Comparison of ENCODE assay signal across 8 cellular contexts in genomic region chr17:40218740-40219072, GRCh38. TPM values are rescaled to one million over a fixed set of nuclear protein-coding genes. Genes with fewer than 3 reads are reported as not detected.
A peak's percentile ranks its signal among the peaks of the same experiment; 100 is the strongest.
DNase-seq lines count a peak whose midpoint lies in the region; ATAC-seq and TF ChIP-seq lines count a peak whose summit lies in the region.

No MANE protein-coding gene starts in this region.

- H3K4me1 Mint-ChIP-seq in CD14-positive monocyte, result peaks cover 32% of the 10 kb centered on the region
- H3K4me1 Mint-ChIP-seq in T-helper 1 cell treated with Interleukin-12 subunit alpha and Interleukin-12 subunit beta and Interleukin-4 antibody, amounts not matched to agents 30 μg/mL and 1 μg/mL, for 36 hours (ENCODE audit: low read depth), result peaks cover 24% of the 10 kb centered on the region

- peak overlapping the region; percentile 96 for H2AFZ ChIP-seq in MM.1S (ENCODE audit: low read length)
- H2AFZ ChIP-seq in hepatocyte, result peak overlapping the region; percentile 83

- TF ChIP-seq CTCF in CD14-positive monocyte (IDR thresholded peaks at IDR 0.05) (no peak), MM.1S (IDR thresholded peaks at IDR 0.05; ENCODE audit: low read length) (no peak), astrocyte of the cerebellum (IDR thresholded peaks at IDR 0.05; ENCODE audit: low read depth, low read length, missing control alignments) (no peak), hepatocyte (IDR thresholded peaks at IDR 0.05; ENCODE audit: poor library complexity) (no peak), uterus (IDR thresholded peaks at IDR 0.05) (no peak)

- no peak for TF ChIP-seq POLR2A in uterus (IDR thresholded peaks at IDR 0.05)

- intact Hi-C loops in CD14-positive monocyte (cut with micrococcal nuclease) (loop anchor here (5.0 kb wide), 1 partner anchor 69 kb away; the partner anchor contains the start of gene CDC6 (in 2 of the 2)), uterus (cut with DNase I; ENCODE audit: low total_unique reads) (no loop called here)

- H3K4me3 ChIP-seq in MM.1S (ENCODE audit: low read length) (peak overlapping the region; percentile 97), astrocyte of the cerebellum (ENCODE audit: low read depth, low read length) (peak overlapping the region; percentile 83), hepatocyte (peak overlapping the region; percentile 30), rectal smooth muscle tissue (ENCODE audit: low read length) (peak overlapping the region; percentile 69), uterus (peak overlapping the region; percentile 74 to 89)

- H3K9ac ChIP-seq in MM.1S (ENCODE audit: low read length), result peak overlapping the region; percentile 71
- no peak overlapping the region for H3K9ac ChIP-seq in rectal smooth muscle tissue (ENCODE audit: low read length)

- H3K79me2 ChIP-seq in MM.1S (ENCODE audit: low read length) (peaks cover 30% of the 10 kb centered on the region), hepatocyte (peaks cover 30% of the 10 kb centered on the region)

- H3K4me1 ChIP-seq in MM.1S (ENCODE audit: low read length) (no peaks in the 10 kb centered on the region; the same call in 1 of the 2 replicates), hepatocyte (ENCODE audit: insufficient read depth) (no peaks in the 10 kb centered on the region), rectal smooth muscle tissue (ENCODE audit: control insufficient read depth, insufficient read depth, low read length) (no peaks in the 10 kb centered on the region), uterus (no peaks in the 10 kb centered on the region)

- peaks cover 3 to 8% of the 10 kb centered on the region in 2 donors for H3K36me3 Mint-ChIP-seq in CD14-positive monocyte
- peaks cover 7% of the 10 kb centered on the region for H3K36me3 Mint-ChIP-seq in T-helper 1 cell treated with Interleukin-12 subunit alpha and Interleukin-12 subunit beta and Interleukin-4 antibody, amounts not matched to agents 30 μg/mL and 1 μg/mL, for 36 hours (ENCODE audit: low read depth)

- H4K20me1 ChIP-seq in MM.1S (ENCODE audit: insufficient read depth, low read length) (no peaks in the 10 kb centered on the region), hepatocyte (ENCODE audit: insufficient read depth, poor library complexity, severe bottlenecking) (peaks cover 3% of the 10 kb centered on the region)

- peak; percentile 33 for ATAC-seq in GM21423 (IDR thresholded peaks at IDR 0.05; ENCODE audit: unreplicated experiment)

- peak overlapping the region; percentile 95 to 98 for H3K4me3 Mint-ChIP-seq in CD14-positive monocyte
- H3K4me3 Mint-ChIP-seq in T-helper 1 cell treated with Interleukin-12 subunit alpha and Interleukin-12 subunit beta and Interleukin-4 antibody, amounts not matched to agents 30 μg/mL and 1 μg/mL, for 36 hours, result peak overlapping the region; percentile 99

- H3K9me2 ChIP-seq in MM.1S (replicated peaks; ENCODE audit: insufficient read depth, low read length) (no peaks in the 10 kb centered on the region), hepatocyte (replicated peaks; ENCODE audit: insufficient read depth) (no peaks in the 10 kb centered on the region)

- peak overlapping the region; percentile 97 to 100 (median 99) for H3K27ac Mint-ChIP-seq in CD14-positive monocyte
- peak overlapping the region; percentile 100 for H3K27ac Mint-ChIP-seq in T-helper 1 cell treated with Interleukin-12 subunit alpha and Interleukin-12 subunit beta and Interleukin-4 antibody, amounts not matched to agents 30 μg/mL and 1 μg/mL, for 36 hours

- in situ Hi-C loops in astrocyte of the cerebellum (cut with HindIII; ENCODE audit: low sequenced_read_pairs), result no loop called here

- 10% methylated on average over 13 of the region's 13 CpGs for WGBS in hepatocyte (ENCODE audit: low lambda C conversion rate, missing lambda C conversion rate)

- H3K27me3 ChIP-seq in MM.1S (replicated peaks; ENCODE audit: insufficient read depth, low read length) (no peaks in the 10 kb centered on the region), hepatocyte (no peaks in the 10 kb centered on the region), rectal smooth muscle tissue (ENCODE audit: control insufficient read depth, insufficient read depth, low read length) (no peaks in the 10 kb centered on the region), uterus (no peaks in the 10 kb centered on the region)

- peak; percentile 90 for DNase-seq in CD14-positive monocyte (ENCODE audit: low spot score)
- peak; percentile 84 for DNase-seq in MM.1S
- DNase-seq in astrocyte of the cerebellum (ENCODE audit: low read depth), result peak; percentile 64
- peak; percentile 88 for DNase-seq in hepatocyte (ENCODE audit: low spot score)
- DNase-seq in uterus, result peak; percentile 63 to 76

- peak overlapping the region; percentile 83 for H3K4me2 ChIP-seq in MM.1S (ENCODE audit: low read depth, low read length)
- peak overlapping the region; percentile 79 for H3K4me2 ChIP-seq in hepatocyte

- H3F3A ChIP-seq in MM.1S (ENCODE audit: insufficient read depth, low read length), result no peaks in the 10 kb centered on the region

- H3K27ac ChIP-seq in MM.1S (ENCODE audit: low read length) (peak overlapping the region; percentile 78), hepatocyte (peak overlapping the region; percentile 93), rectal smooth muscle tissue (ENCODE audit: low read depth, low read length) (peak overlapping the region; percentile 91), uterus (peak overlapping the region; percentile 85 to 97)

- H3K9me3 ChIP-seq in MM.1S (replicated peaks; ENCODE audit: insufficient read depth, low read length), result no peaks in the 10 kb centered on the region
- H3K9me3 ChIP-seq in hepatocyte (ENCODE audit: low read depth), result no peaks in the 10 kb centered on the region
- no peaks in the 10 kb centered on the region for H3K9me3 ChIP-seq in uterus

- peaks cover 0 to 2% (median 0%) of the 10 kb centered on the region in 7 donors for H3K9me3 Mint-ChIP-seq in CD14-positive monocyte
- no peaks in the 10 kb centered on the region for H3K9me3 Mint-ChIP-seq in T-helper 1 cell treated with Interleukin-12 subunit alpha and Interleukin-12 subunit beta and Interleukin-4 antibody, amounts not matched to agents 30 μg/mL and 1 μg/mL, for 36 hours

- H3K36me3 ChIP-seq in MM.1S (replicated peaks; ENCODE audit: insufficient read depth, low read length) (no peaks in the 10 kb centered on the region), hepatocyte (replicated peaks; ENCODE audit: insufficient read depth, low read depth) (no peaks in the 10 kb centered on the region), rectal smooth muscle tissue (ENCODE audit: control insufficient read depth, insufficient read depth, low read length) (no peaks in the 10 kb centered on the region), uterus (no peaks in the 10 kb centered on the region)

- no peaks in the 10 kb centered on the region for H3K27me3 Mint-ChIP-seq in CD14-positive monocyte (ENCODE audit: low read depth in 3 of 3)
- no peaks in the 10 kb centered on the region for H3K27me3 Mint-ChIP-seq in T-helper 1 cell treated with Interleukin-12 subunit alpha and Interleukin-12 subunit beta and Interleukin-4 antibody, amounts not matched to agents 30 μg/mL and 1 μg/mL, for 36 hours (ENCODE audit: low read depth)

RNA-seq across cellular contexts. Expression of gene WIPF2, which starts 0.4 kb away (rescaled TPM):
- polyA plus RNA-seq in CD14-positive monocyte, result 1 to 10 TPM; 5.2 to 9.7 TPM
- total RNA-seq in hepatocyte, result 10.3 and 12.6 TPM in 2 replicates
- polyA plus RNA-seq in hepatocyte, result 23.8 and 24.2 TPM in 2 replicates
- total RNA-seq in uterus, result 10 to 100 TPM in 2 of 4 donors, 1 to 10 TPM in 2; 4.9 to 34.3 (median 8.6) TPM

RNA-seq across cellular contexts. Expression of gene RAPGEFL1, which starts 41.4 kb away (rescaled TPM):
- under 1 TPM; 0.09 to 0.10 TPM for polyA plus RNA-seq in CD14-positive monocyte
- 4.0 and 4.9 TPM in 2 replicates for total RNA-seq in hepatocyte
- 4.2 and 6.0 TPM in 2 replicates for polyA plus RNA-seq in hepatocyte
- total RNA-seq in uterus, result 10 to 100 TPM in 1 of 4 donors, 1 to 10 TPM in 1, under 1 TPM in 2; 0.29 to 21.5 (median 2.0) TPM

Comparison
In these comparisons a context has a peak if more than half of its experiments do, and no peak if none do; other contexts are left out.
1. Peak in every context shown above with its lines: DNase-seq, ATAC-seq, H3K4me3 ChIP-seq and H3K27ac ChIP-seq.
2. H3K4me3 ChIP-seq: peak in every context shown above with its lines; median percentile 97 in MM.1S; 83 in astrocyte of the cerebellum; 82 in uterus; 69 in rectal smooth muscle tissue; 30 in hepatocyte.